In genomic region chr18:12391487-12392136, GRCh38 we compare ENCODE assay signal across 8 cellular contexts. TPM values are rescaled to one million over a fixed set of nuclear protein-coding genes. Genes with fewer than 3 reads are reported as not detected.
DNase-seq lines count a peak whose midpoint lies in the region; ATAC-seq and TF ChIP-seq lines count a peak whose summit lies in the region.

No MANE protein-coding gene starts in this region.

- no peak for DNase-seq in AG04449 (ENCODE audit: low read depth, low spot score)
- peak; percentile 74 for DNase-seq in GM13976 (ENCODE audit: low spot score)
- peak; percentile 85 for DNase-seq in HT-29 (ENCODE audit: low spot score)
- peak; percentile 54 for DNase-seq in RPMI7951 (ENCODE audit: low read depth)
- DNase-seq in activated naive CD8-positive, alpha-beta T cell treated with anti-CD3 and anti-CD28 coated beads, Interleukin-2, amount 50 U/mL, for 24 hours = peak; percentile 54
- no peak for DNase-seq in Right ventricle myocardium superior
- DNase-seq in posterior cingulate gyrus = peak; percentile 29 to 92 (median 70)
- DNase-seq in NCI-H187 (lab: John Stamatoyannopoulos, UW) = no peak

- no peaks in the 10 kb centered on the region for H3K36me3 Mint-ChIP-seq in activated naive CD8-positive, alpha-beta T cell treated with anti-CD3 and anti-CD28 coated beads, Interleukin-2, amount 50 U/mL, for 24 hours (ENCODE audit: low read depth)

- H3K4me3 ChIP-seq in AG04449 (ENCODE audit: low read depth, low read length) = no peak overlapping the region

- H3K9me3 Mint-ChIP-seq in activated naive CD8-positive, alpha-beta T cell treated with anti-CD3 and anti-CD28 coated beads, Interleukin-2, amount 50 U/mL, for 24 hours = no peaks in the 10 kb centered on the region

- in situ Hi-C loops in GM13976 (cut with MboI; ENCODE audit: low sequenced_read_pairs, unreplicated experiment) = loop anchor here (10.0 to 25.0 kb wide), 2 partner anchors 263 to 546 kb away; partner anchors contain the start of genes SEH1L and SPIRE1

- peak; percentile 79 for TF ChIP-seq CTCF in AG04449 (IDR thresholded peaks at IDR 0.05; ENCODE audit: insufficient read depth, low read length, missing control alignments)
- peak; percentile 84 for TF ChIP-seq CTCF in GM13976 (IDR thresholded peaks at IDR 0.05; ENCODE audit: borderline replicate concordance, control extremely low read depth, extremely low read depth, insufficient read depth, missing control alignments)

- no peak overlapping the region for H3K4me3 Mint-ChIP-seq in activated naive CD8-positive, alpha-beta T cell treated with anti-CD3 and anti-CD28 coated beads, Interleukin-2, amount 50 U/mL, for 24 hours

- H3K27me3 Mint-ChIP-seq in activated naive CD8-positive, alpha-beta T cell treated with anti-CD3 and anti-CD28 coated beads, Interleukin-2, amount 50 U/mL, for 24 hours = peaks cover 7% of the 10 kb centered on the region

- intact Hi-C loops in Right ventricle myocardium superior (cut with DNase I) (loop anchor here (5.0 to 10.0 kb wide), 2 partner anchors 271 to 543 kb away; no protein-coding TSS in a partner anchor), posterior cingulate gyrus (cut with DNase I) (loop anchor here (1.0 to 5.0 kb wide), 3 partner anchors 71 to 311 kb away; partner anchors contain the start of genes CEP76 and PSMG2)

- CTCF ChIA-PET in AG04449 (lab: Yijun Ruan, JAX) = interaction anchor here (0.6 to 11.7 kb wide), 56 partner anchors 9 to 543 kb away, joined by 3 to 336 read pairs (median 4); partner anchors contain the start of genes AFG3L2, CEP76, PRELID3A and PSMG2

- no peak overlapping the region for H3K27ac Mint-ChIP-seq in activated naive CD8-positive, alpha-beta T cell treated with anti-CD3 and anti-CD28 coated beads, Interleukin-2, amount 50 U/mL, for 24 hours

- peak; percentile 85 for ATAC-seq in activated naive CD8-positive, alpha-beta T cell treated with anti-CD3 and anti-CD28 coated beads, Interleukin-2, amount 50 U/mL, for 24 hours
- ATAC-seq in Right ventricle myocardium superior (ENCODE audit: poor library complexity) = peak; percentile 94

- peaks cover 3% of the 10 kb centered on the region for H3K4me1 Mint-ChIP-seq in activated naive CD8-positive, alpha-beta T cell treated with anti-CD3 and anti-CD28 coated beads, Interleukin-2, amount 50 U/mL, for 24 hours

- POLR2A ChIA-PET in AG04449 (lab: Yijun Ruan, JAX) = no interaction called here

RNA-seq across cellular contexts. Expression of gene AFG3L2, which starts 14.6 kb away (rescaled TPM):
- total RNA-seq in HT-29 (2014; rRNA removed; shearing (Covaris generic)) = 59.3 and 72.7 TPM in 2 replicates
- total RNA-seq in RPMI7951 (2014; rRNA removed; shearing (Covaris generic)) = 29.2 and 35.7 TPM in 2 replicates
- total RNA-seq in Right ventricle myocardium superior = 145 TPM

RNA-seq across cellular contexts. Expression of gene PRELID3A, which starts 16.1 kb away (rescaled TPM):
- 3.0 and 7.9 TPM in 2 replicates for total RNA-seq in HT-29 (2014; rRNA removed; shearing (Covaris generic))
- 3.5 and 4.4 TPM in 2 replicates for total RNA-seq in RPMI7951 (2014; rRNA removed; shearing (Covaris generic))
- total RNA-seq in Right ventricle myocardium superior = 1.2 TPM

Comparison
In these comparisons a context has a peak if more than half of its experiments do, and no peak if none do; other contexts are left out.
1. DNase-seq: peak in GM13976 (single experiment), HT-29 (single experiment), RPMI7951 (single experiment), activated naive CD8-positive, alpha-beta T cell treated with anti-CD3 and anti-CD28 coated beads, Interleukin-2, amount 50 U/mL, for 24 hours (single experiment) and posterior cingulate gyrus (10 of 10); none in AG04449 (single experiment), Right ventricle myocardium superior (single experiment) and NCI-H187 (0 of 2).